In the genomic region with DNA sequence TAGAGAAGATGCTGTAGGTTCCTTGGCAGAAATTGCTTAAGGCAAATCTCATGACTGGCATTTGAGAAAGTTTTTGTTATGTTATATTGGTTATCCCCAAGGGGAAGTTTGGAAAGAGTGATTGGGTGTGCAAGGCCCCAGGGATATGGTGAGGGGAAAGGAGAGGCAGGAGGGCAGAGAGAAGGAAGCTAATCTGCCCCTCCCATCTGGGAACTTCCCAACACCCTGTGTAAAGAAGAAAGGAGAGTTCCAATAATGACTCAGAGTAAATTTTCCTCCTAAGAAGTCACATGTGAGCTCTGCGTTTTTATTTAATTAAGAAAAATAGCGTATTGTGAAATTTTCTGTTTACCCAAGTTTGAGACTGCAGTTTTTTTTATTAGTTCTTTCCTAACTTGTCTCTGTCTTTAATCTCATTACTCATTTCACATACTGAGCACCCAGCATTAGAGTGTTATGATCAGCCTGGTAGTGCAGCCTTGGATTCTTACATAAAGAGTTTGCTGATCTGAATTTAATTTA, we compare ENCODE assay signal across 2 cellular contexts.
TF ChIP-seq lines count a peak whose summit lies in the region.

No MANE protein-coding gene starts in this region.

TF ChIP-seq in liver, 16 proteins besides CTCF, POLR2A, EP300 and RAD21 (continued from another document):
- TF ChIP-seq, protein P1, sequence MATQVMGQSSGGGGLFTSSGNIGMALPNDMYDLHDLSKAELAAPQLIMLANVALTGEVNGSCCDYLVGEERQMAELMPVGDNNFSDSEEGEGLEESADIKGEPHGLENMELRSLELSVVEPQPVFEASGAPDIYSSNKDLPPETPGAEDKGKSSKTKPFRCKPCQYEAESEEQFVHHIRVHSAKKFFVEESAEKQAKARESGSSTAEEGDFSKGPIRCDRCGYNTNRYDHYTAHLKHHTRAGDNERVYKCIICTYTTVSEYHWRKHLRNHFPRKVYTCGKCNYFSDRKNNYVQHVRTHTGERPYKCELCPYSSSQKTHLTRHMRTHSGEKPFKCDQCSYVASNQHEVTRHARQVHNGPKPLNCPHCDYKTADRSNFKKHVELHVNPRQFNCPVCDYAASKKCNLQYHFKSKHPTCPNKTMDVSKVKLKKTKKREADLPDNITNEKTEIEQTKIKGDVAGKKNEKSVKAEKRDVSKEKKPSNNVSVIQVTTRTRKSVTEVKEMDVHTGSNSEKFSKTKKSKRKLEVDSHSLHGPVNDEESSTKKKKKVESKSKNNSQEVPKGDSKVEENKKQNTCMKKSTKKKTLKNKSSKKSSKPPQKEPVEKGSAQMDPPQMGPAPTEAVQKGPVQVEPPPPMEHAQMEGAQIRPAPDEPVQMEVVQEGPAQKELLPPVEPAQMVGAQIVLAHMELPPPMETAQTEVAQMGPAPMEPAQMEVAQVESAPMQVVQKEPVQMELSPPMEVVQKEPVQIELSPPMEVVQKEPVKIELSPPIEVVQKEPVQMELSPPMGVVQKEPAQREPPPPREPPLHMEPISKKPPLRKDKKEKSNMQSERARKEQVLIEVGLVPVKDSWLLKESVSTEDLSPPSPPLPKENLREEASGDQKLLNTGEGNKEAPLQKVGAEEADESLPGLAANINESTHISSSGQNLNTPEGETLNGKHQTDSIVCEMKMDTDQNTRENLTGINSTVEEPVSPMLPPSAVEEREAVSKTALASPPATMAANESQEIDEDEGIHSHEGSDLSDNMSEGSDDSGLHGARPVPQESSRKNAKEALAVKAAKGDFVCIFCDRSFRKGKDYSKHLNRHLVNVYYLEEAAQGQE (IDR thresholded peaks at IDR 0.05) = no peak
- TF ChIP-seq EGR1 (IDR thresholded peaks at IDR 0.05; ENCODE audit: low read depth in 2 of 2) = peak in 1 of 2 donors; percentile 41
- TF ChIP-seq TAF1 (conservative IDR thresholded peaks at IDR 0.05) = peak; percentile 32
- no peak for TF ChIP-seq NR2F2 (IDR thresholded peaks at IDR 0.05)
- TF ChIP-seq, protein P2, sequence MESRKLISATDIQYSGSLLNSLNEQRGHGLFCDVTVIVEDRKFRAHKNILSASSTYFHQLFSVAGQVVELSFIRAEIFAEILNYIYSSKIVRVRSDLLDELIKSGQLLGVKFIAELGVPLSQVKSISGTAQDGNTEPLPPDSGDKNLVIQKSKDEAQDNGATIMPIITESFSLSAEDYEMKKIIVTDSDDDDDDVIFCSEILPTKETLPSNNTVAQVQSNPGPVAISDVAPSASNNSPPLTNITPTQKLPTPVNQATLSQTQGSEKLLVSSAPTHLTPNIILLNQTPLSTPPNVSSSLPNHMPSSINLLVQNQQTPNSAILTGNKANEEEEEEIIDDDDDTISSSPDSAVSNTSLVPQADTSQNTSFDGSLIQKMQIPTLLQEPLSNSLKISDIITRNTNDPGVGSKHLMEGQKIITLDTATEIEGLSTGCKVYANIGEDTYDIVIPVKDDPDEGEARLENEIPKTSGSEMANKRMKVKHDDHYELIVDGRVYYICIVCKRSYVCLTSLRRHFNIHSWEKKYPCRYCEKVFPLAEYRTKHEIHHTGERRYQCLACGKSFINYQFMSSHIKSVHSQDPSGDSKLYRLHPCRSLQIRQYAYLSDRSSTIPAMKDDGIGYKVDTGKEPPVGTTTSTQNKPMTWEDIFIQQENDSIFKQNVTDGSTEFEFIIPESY (IDR thresholded peaks at IDR 0.05) = peak; percentile 61
- no peak for TF ChIP-seq GABPA (IDR thresholded peaks at IDR 0.05 in 1 of 2, conservative IDR thresholded peaks at IDR 0.05 in 1 of 2)
- no peak for TF ChIP-seq HNF4G (IDR thresholded peaks at IDR 0.05)
- peak; percentile 67 to 95 for TF ChIP-seq JUND (IDR thresholded peaks at IDR 0.05)
- peak; percentile 69 for TF ChIP-seq FOXA1 (IDR thresholded peaks at IDR 0.05)

TF ChIP-seq in WTC11, 78 proteins besides CTCF, POLR2A, EP300 and RAD21 (continued from another document):
- TF ChIP-seq, protein P3, sequence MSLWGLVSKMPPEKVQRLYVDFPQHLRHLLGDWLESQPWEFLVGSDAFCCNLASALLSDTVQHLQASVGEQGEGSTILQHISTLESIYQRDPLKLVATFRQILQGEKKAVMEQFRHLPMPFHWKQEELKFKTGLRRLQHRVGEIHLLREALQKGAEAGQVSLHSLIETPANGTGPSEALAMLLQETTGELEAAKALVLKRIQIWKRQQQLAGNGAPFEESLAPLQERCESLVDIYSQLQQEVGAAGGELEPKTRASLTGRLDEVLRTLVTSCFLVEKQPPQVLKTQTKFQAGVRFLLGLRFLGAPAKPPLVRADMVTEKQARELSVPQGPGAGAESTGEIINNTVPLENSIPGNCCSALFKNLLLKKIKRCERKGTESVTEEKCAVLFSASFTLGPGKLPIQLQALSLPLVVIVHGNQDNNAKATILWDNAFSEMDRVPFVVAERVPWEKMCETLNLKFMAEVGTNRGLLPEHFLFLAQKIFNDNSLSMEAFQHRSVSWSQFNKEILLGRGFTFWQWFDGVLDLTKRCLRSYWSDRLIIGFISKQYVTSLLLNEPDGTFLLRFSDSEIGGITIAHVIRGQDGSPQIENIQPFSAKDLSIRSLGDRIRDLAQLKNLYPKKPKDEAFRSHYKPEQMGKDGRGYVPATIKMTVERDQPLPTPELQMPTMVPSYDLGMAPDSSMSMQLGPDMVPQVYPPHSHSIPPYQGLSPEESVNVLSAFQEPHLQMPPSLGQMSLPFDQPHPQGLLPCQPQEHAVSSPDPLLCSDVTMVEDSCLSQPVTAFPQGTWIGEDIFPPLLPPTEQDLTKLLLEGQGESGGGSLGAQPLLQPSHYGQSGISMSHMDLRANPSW (CRISPR knock-in tag; conservative IDR thresholded peaks at IDR 0.05; ENCODE audit: low read depth) = no peak
- TF ChIP-seq TEAD1 (CRISPR knock-in tag; IDR thresholded peaks at IDR 0.05) = no peak
- no peak for TF ChIP-seq ZNF138 (CRISPR knock-in tag; conservative IDR thresholded peaks at IDR 0.05)
- TF ChIP-seq, protein P4, sequence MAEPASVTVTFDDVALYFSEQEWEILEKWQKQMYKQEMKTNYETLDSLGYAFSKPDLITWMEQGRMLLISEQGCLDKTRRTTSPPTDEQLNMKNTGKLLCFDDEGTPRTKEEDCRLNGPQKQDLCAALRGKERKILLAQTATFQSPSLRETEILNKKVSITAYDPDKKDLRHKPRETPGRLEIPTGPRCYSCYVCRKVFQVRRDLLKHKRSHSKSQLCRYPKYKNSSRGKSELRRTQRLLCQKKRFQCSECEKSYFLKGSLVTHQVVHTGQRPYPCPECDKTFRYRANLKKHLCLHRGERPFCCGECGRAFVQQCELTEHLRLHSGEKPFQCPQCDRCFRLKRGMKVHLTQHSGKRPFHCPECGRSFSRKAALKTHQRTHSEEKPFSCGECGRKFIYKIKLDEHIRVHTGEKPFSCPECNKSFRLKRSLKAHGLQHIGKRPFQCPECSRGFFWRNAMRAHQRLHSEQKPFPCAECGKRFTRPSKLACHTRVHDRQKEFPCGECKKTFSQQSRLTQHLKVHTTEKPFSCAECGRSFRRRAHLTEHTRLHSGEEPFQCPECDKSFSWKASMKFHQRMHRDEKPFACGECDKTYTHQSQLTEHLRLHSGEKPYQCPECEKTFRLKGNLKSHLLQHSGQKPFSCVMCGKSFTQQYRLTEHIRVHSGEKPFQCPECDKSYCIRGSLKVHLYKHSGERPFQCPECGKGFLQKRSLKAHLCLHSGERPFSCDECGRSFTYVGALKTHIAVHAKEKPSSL (CRISPR knock-in tag; conservative IDR thresholded peaks at IDR 0.05) = no peak
- no peak for TF ChIP-seq SOX15 (CRISPR knock-in tag; IDR thresholded peaks at IDR 0.05)
- no peak for TF ChIP-seq GRHL2 (CRISPR knock-in tag; IDR thresholded peaks at IDR 0.05; ENCODE audit: insufficient replicate concordance, severe bottlenecking)
- TF ChIP-seq, protein P5, sequence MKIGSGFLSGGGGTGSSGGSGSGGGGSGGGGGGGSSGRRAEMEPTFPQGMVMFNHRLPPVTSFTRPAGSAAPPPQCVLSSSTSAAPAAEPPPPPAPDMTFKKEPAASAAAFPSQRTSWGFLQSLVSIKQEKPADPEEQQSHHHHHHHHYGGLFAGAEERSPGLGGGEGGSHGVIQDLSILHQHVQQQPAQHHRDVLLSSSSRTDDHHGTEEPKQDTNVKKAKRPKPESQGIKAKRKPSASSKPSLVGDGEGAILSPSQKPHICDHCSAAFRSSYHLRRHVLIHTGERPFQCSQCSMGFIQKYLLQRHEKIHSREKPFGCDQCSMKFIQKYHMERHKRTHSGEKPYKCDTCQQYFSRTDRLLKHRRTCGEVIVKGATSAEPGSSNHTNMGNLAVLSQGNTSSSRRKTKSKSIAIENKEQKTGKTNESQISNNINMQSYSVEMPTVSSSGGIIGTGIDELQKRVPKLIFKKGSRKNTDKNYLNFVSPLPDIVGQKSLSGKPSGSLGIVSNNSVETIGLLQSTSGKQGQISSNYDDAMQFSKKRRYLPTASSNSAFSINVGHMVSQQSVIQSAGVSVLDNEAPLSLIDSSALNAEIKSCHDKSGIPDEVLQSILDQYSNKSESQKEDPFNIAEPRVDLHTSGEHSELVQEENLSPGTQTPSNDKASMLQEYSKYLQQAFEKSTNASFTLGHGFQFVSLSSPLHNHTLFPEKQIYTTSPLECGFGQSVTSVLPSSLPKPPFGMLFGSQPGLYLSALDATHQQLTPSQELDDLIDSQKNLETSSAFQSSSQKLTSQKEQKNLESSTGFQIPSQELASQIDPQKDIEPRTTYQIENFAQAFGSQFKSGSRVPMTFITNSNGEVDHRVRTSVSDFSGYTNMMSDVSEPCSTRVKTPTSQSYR (CRISPR knock-in tag; IDR thresholded peaks at IDR 0.05) = no peak
- TF ChIP-seq, protein P6, sequence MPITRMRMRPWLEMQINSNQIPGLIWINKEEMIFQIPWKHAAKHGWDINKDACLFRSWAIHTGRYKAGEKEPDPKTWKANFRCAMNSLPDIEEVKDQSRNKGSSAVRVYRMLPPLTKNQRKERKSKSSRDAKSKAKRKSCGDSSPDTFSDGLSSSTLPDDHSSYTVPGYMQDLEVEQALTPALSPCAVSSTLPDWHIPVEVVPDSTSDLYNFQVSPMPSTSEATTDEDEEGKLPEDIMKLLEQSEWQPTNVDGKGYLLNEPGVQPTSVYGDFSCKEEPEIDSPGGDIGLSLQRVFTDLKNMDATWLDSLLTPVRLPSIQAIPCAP (CRISPR knock-in tag; IDR thresholded peaks at IDR 0.05) = no peak
- TF ChIP-seq, protein P7, sequence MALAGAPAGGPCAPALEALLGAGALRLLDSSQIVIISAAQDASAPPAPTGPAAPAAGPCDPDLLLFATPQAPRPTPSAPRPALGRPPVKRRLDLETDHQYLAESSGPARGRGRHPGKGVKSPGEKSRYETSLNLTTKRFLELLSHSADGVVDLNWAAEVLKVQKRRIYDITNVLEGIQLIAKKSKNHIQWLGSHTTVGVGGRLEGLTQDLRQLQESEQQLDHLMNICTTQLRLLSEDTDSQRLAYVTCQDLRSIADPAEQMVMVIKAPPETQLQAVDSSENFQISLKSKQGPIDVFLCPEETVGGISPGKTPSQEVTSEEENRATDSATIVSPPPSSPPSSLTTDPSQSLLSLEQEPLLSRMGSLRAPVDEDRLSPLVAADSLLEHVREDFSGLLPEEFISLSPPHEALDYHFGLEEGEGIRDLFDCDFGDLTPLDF (CRISPR knock-in tag; IDR thresholded peaks at IDR 0.05) = no peak
- TF ChIP-seq, protein P8, sequence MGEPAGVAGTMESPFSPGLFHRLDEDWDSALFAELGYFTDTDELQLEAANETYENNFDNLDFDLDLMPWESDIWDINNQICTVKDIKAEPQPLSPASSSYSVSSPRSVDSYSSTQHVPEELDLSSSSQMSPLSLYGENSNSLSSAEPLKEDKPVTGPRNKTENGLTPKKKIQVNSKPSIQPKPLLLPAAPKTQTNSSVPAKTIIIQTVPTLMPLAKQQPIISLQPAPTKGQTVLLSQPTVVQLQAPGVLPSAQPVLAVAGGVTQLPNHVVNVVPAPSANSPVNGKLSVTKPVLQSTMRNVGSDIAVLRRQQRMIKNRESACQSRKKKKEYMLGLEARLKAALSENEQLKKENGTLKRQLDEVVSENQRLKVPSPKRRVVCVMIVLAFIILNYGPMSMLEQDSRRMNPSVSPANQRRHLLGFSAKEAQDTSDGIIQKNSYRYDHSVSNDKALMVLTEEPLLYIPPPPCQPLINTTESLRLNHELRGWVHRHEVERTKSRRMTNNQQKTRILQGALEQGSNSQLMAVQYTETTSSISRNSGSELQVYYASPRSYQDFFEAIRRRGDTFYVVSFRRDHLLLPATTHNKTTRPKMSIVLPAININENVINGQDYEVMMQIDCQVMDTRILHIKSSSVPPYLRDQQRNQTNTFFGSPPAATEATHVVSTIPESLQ (CRISPR knock-in tag; IDR thresholded peaks at IDR 0.05) = no peak
- TF ChIP-seq TP53 (CRISPR knock-in tag; IDR thresholded peaks at IDR 0.05) = no peak
- TF ChIP-seq, protein P9, sequence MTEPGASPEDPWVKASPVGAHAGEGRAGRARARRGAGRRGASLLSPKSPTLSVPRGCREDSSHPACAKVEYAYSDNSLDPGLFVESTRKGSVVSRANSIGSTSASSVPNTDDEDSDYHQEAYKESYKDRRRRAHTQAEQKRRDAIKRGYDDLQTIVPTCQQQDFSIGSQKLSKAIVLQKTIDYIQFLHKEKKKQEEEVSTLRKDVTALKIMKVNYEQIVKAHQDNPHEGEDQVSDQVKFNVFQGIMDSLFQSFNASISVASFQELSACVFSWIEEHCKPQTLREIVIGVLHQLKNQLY (CRISPR knock-in tag; IDR thresholded peaks at IDR 0.05) = no peak
- TF ChIP-seq SP1 (CRISPR knock-in tag; conservative IDR thresholded peaks at IDR 0.05) = no peak
